ENCODE assay signal across 6 cellular contexts in the genomic region with DNA sequence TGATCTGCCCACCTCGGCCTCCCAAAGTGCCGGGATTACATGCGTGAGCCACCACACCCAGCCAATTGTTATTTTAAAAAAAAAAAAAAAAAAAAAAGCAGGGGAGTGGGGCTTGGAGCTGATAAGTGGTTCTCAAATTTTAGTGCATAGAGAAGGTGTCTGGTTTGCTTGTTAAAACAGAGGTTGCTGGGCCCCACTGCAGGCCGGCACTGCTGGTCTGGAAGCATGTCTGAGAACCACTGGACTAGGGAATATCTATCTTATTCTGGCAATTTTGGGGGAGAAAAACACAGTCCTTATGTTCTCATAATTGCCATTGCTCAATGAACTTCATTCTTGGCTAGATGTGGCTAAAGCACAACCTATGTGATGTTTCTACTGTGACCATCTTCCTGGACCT.
"Had no signal": no experiment of that assay in that cellular context is flagged by ENCODE, and none has a peak within 500 bp of the region (broad histone marks: within the 10 kb centered on the region; RNA-seq: fewer than 3 reads in every experiment).

No MANE protein-coding gene starts in this region.

- FAIRE-seq: HTR-8/SVneo had no signal

- DNase-seq: GM23248, GOT3, H9, HCEC 1CT, IMR-90 had no signal

- H3K27ac ChIP-seq: GM23248 had no signal

- H3K4me3 Mint-ChIP-seq: H9 had no signal

- H3K4me3 ChIP-seq: GM23248 had no signal

- H3K27ac Mint-ChIP-seq: H9 had no signal
